ENCODE assay signal across 9 cellular contexts in genomic region chr2:126776255-126776654, GRCh38.
DNase-seq lines count a peak whose midpoint lies in the region; ATAC-seq lines count a peak whose summit lies in the region.
"Had no signal": no experiment of that assay in that cellular context is flagged by ENCODE, and none has a peak within 500 bp of the region (broad histone marks: within the 10 kb centered on the region; RNA-seq: fewer than 3 reads in every experiment).

No MANE protein-coding gene starts in this region.

- H3K4me1 ChIP-seq in NT2/D1 (ENCODE audit: insufficient read depth, insufficient read length) (peaks cover 6% of the 10 kb centered on the region), right cardiac atrium (ENCODE audit: control insufficient read depth, insufficient read depth, low read length) (no peaks in the 10 kb centered on the region)

- H3K27ac ChIP-seq in right cardiac atrium (ENCODE audit: low read length): no peak overlapping the region
- H3K27ac ChIP-seq in skin epidermis: peak overlapping the region in 2 of 21 experiments; percentile 3 to 64

- ATAC-seq in GM19372 (IDR thresholded peaks at IDR 0.05; ENCODE audit: low read depth, unreplicated experiment) (peak; percentile 3), right cardiac atrium (peak; percentile 10 to 11), HG02885 (IDR thresholded peaks at IDR 0.05; ENCODE audit: poor library complexity, unreplicated experiment) (no peak)

- H3K4me3 ChIP-seq in NT2/D1 (ENCODE audit: insufficient read length, low read depth) (peak overlapping the region; percentile 40), right cardiac atrium (ENCODE audit: low read length) (peak overlapping the region; percentile 51), skin epidermis (peak overlapping the region in 6 of 7 experiments; percentile 27 to 45 (median 39))

- intact Hi-C loops in right cardiac atrium (cut with DNase I): loop anchor here in 2 of 4 donors (2.0 to 10.0 kb wide), 4 partner anchors 151 to 531 kb away; no protein-coding TSS in a partner anchor

- no peak for DNase-seq in NT2/D1 (ENCODE audit: low read depth, low spot score)
- peak in 1 of 3 donors; percentile 63 for DNase-seq in right cardiac atrium
- DNase-seq in DMS114 treated with DMSO at 0.1 percent for 48 hours (lab: John Stamatoyannopoulos, UW; ENCODE audit: unreplicated experiment): no peak
- DNase-seq in AG08395 (ENCODE audit: low spot score): no peak
- no peak for DNase-seq in NCI-H146 (lab: John Stamatoyannopoulos, UW)
- DNase-seq: NK-92 treated with Interleukin-12 subunit alpha and Interleukin-12 subunit beta, amount 100 ng/mL, for 24 hours had no signal

- H3K9me3 ChIP-seq in NT2/D1 (ENCODE audit: insufficient read depth, low read length): no peaks in the 10 kb centered on the region
- H3K9me3 ChIP-seq in right cardiac atrium (ENCODE audit: control insufficient read depth, low read length): no peaks in the 10 kb centered on the region

- peaks cover 18% of the 10 kb centered on the region for H3K27me3 ChIP-seq in NT2/D1 (ENCODE audit: insufficient read depth, insufficient read length)
- no peaks in the 10 kb centered on the region for H3K27me3 ChIP-seq in right cardiac atrium (ENCODE audit: control insufficient read depth, insufficient read depth)

- H3K9ac ChIP-seq in NT2/D1 (ENCODE audit: insufficient read length, low read depth): peak overlapping the region; percentile 34

- H3K36me3 ChIP-seq in NT2/D1 (ENCODE audit: insufficient read depth, insufficient read length, low read length): no peaks in the 10 kb centered on the region

- WGBS in right cardiac atrium: 28% methylated on average over 9 of the region's 9 CpGs
